Comparison of ENCODE assay signal across 18 cellular contexts in genomic region chr20:8909596-8909995, GRCh38.
"Had no signal": no experiment of that assay in that cellular context is flagged by ENCODE, and none has a peak within 500 bp of the region (broad histone marks: within the 10 kb centered on the region; RNA-seq: fewer than 3 reads in every experiment).

No MANE protein-coding gene starts in this region.

- H3K79me2 ChIP-seq: parathyroid adenoma had no signal

- H3K36me3 ChIP-seq: brain microvascular endothelial cell, neutrophil had no signal

- H3K9me3 ChIP-seq: neutrophil, testis had no signal

- H3K4me1 ChIP-seq: parathyroid adenoma, testis had no signal

- H3K27ac ChIP-seq: brain microvascular endothelial cell, neutrophil, parathyroid adenoma, testis had no signal

- H2AFZ ChIP-seq: parathyroid adenoma had no signal

- H3K27me3 ChIP-seq: brain microvascular endothelial cell, neutrophil, testis had no signal

- H3K4me2 ChIP-seq: smooth muscle cell had no signal

- H3K4me3 ChIP-seq: lung, smooth muscle cell, testis had no signal

- DNase-seq: activated CD4-positive, alpha-beta T cell treated with anti-CD3 and anti-CD28 coated beads for 4 hours; activated CD8-positive, alpha-beta T cell treated with anti-CD3 and anti-CD28 coated beads for 36 hours; activated naive CD4-positive, alpha-beta T cell treated with anti-CD3 and anti-CD28 coated beads, Interleukin-2, amount 10 ng/mL, durations not matched to agents 7 days and 5 days; activated naive CD8-positive, alpha-beta T cell treated with anti-CD3 and anti-CD28 coated beads, Interleukin-2, amount 50 U/mL, for 24 hours; activated T-cell treated with anti-CD3 and anti-CD28 coated beads, Interleukin-2, amount 50 U/mL, for 24 hours; aorta; brain microvascular endothelial cell; effector CD4-positive, alpha-beta T cell; foreskin melanocyte; glutamatergic neuron; hippocampal formation; stimulated activated CD4-positive, alpha-beta T cell treated with anti-CD3 and anti-CD28 coated beads, Interleukin-4, amount 100 ng/mL, for 1 hour; stimulated activated naive CD8-positive, alpha-beta T cell treated with anti-CD3 and anti-CD28 coated beads, Interleukin-15, amount 100 ng/mL, for 72 hours; testis had no signal
